In the genomic region with DNA sequence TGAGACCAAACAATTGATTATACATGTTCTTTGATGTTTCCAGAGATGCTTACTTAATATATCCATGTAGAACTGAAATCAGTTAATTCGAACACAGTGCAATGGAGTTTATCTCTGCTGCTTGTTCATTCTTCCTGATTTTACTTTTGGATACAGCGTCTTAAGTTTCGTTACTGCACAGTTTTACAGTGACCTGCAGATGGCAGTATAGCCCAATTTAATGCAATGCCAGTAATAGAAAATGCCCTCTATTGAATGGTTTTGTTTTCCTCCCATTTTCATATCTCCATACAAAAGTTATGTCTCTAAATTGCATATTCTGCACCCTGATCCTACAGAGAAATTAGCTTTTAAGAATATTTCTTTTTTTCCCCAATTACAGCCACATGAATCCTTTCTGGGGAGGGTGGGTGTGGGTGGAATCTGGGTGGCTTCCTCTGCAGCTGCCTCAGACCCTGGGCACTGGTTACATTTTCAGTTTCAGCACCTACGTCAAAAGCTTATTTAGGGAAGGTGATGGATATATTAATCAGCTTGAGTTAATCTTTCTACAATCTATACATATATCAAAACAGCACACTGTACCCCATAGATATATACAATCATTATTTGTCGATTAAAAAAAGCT, we compare ENCODE assay signal across 8 cellular contexts.
DNase-seq lines count a peak whose midpoint lies in the region; ATAC-seq and TF ChIP-seq lines count a peak whose summit lies in the region.

No MANE protein-coding gene starts in this region.

- TF ChIP-seq CTCF in cardiac muscle cell (IDR thresholded peaks at IDR 0.05; ENCODE audit: low read depth, low read length) (peak; percentile 75), WTC11 (IDR thresholded peaks at IDR 0.05) (peak; percentile 56), neural crest cell (conservative IDR thresholded peaks at IDR 0.05) (peak; percentile 91)

- H3K27me3 Mint-ChIP-seq in WTC11 (ENCODE audit: low read depth), result no peaks in the 10 kb centered on the region
- H3K27me3 Mint-ChIP-seq in neural crest cell (ENCODE audit: low read depth), result peaks cover 33% of the 10 kb centered on the region

- H3K4me3 Mint-ChIP-seq in WTC11 (no peak overlapping the region), neural crest cell (no peak overlapping the region)

- no peak for TF ChIP-seq POLR2A in erythroblast (IDR thresholded peaks at IDR 0.05; ENCODE audit: low read length)

- H3K27ac Mint-ChIP-seq in WTC11, result no peak overlapping the region
- H3K27ac Mint-ChIP-seq in neural crest cell (ENCODE audit: unreplicated experiment), result no peak overlapping the region

- H3K9me3 Mint-ChIP-seq in WTC11, result peaks cover 16% of the 10 kb centered on the region
- H3K9me3 Mint-ChIP-seq in neural crest cell, result peaks cover 5% of the 10 kb centered on the region

- no peaks in the 10 kb centered on the region for H3K36me3 ChIP-seq in cardiac muscle cell
- H3K36me3 ChIP-seq in H7 (replicated peaks; ENCODE audit: control insufficient read depth, insufficient read depth, low read length), result no peaks in the 10 kb centered on the region

- H3K27me3 ChIP-seq in cardiac muscle cell (no peaks in the 10 kb centered on the region), H7 (ENCODE audit: control insufficient read depth, insufficient read depth, low read length) (no peaks in the 10 kb centered on the region)

- H3K4me1 Mint-ChIP-seq in WTC11 (no peaks in the 10 kb centered on the region), neural crest cell (no peaks in the 10 kb centered on the region)

- H3K36me3 Mint-ChIP-seq in WTC11 (peaks cover 11% of the 10 kb centered on the region), neural crest cell (ENCODE audit: low read depth) (no peaks in the 10 kb centered on the region)

- DNase-seq in cardiac muscle cell (ENCODE audit: low read depth in 1 of 2, low spot score in 1 of 2) (peak; percentile 64 to 66), Right ventricle myocardium superior (no peak), H7 (peak; percentile 31), NCI-H1694 (lab: John Stamatoyannopoulos, UW) (peak; percentile 22), WTC11 (ENCODE audit: low spot score) (no peak), erythroblast (lab: John Stamatoyannopoulos, UW) (peak; percentile 56 to 78), neural crest cell (ENCODE audit: low read depth, low spot score) (peak; percentile 21), cortex of kidney (lab: John Stamatoyannopoulos, UW) (no peak)

- intact Hi-C loops in Right ventricle myocardium superior (cut with DNase I), result no loop called here

- CTCF ChIA-PET in WTC11 (lab: Charles Lee), result interaction anchor here (0.9 to 3.1 kb wide), 18 partner anchors 10 to 323 kb away, joined by 3 to 19 read pairs (median 6); no protein-coding TSS in a partner anchor

- no peak overlapping the region for H3K27ac ChIP-seq in cardiac muscle cell

- POLR2A ChIA-PET in WTC11 (lab: Charles Lee), result no interaction called here

- no peaks in the 10 kb centered on the region for H3K9me3 ChIP-seq in cardiac muscle cell (ENCODE audit: low read depth)

- H3K4me3 ChIP-seq in cardiac muscle cell (no peak overlapping the region), H7 (ENCODE audit: insufficient read depth, low read depth, low read length) (no peak overlapping the region)

- no peaks in the 10 kb centered on the region for H3K4me1 ChIP-seq in cardiac muscle cell (ENCODE audit: low read depth)

- ATAC-seq in Right ventricle myocardium superior (ENCODE audit: poor library complexity) (no peak), WTC11 (peak; percentile 53; the same call in 1 of the 2 replicates)

TF ChIP-seq in WTC11, 78 proteins besides CTCF, POLR2A, EP300 and RAD21:
- TF ChIP-seq E2F5 (CRISPR knock-in tag; IDR thresholded peaks at IDR 0.05) (no peak), SMAD3 (CRISPR knock-in tag; IDR thresholded peaks at IDR 0.05; ENCODE audit: borderline replicate concordance) (no peak), ESRRA (CRISPR knock-in tag; IDR thresholded peaks at IDR 0.05; ENCODE audit: borderline replicate concordance) (no peak), RELA (CRISPR knock-in tag; IDR thresholded peaks at IDR 0.05; ENCODE audit: borderline replicate concordance) (no peak), ATF2 (CRISPR knock-in tag; IDR thresholded peaks at IDR 0.05; ENCODE audit: borderline replicate concordance, low read depth) (no peak)
- TF ChIP-seq, protein P1, sequence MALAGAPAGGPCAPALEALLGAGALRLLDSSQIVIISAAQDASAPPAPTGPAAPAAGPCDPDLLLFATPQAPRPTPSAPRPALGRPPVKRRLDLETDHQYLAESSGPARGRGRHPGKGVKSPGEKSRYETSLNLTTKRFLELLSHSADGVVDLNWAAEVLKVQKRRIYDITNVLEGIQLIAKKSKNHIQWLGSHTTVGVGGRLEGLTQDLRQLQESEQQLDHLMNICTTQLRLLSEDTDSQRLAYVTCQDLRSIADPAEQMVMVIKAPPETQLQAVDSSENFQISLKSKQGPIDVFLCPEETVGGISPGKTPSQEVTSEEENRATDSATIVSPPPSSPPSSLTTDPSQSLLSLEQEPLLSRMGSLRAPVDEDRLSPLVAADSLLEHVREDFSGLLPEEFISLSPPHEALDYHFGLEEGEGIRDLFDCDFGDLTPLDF (CRISPR knock-in tag; IDR thresholded peaks at IDR 0.05), result no peak

Comparison
In these comparisons a context has a peak if more than half of its experiments do, and no peak if none do; other contexts are left out.
1. DNase-seq: peak in cardiac muscle cell (2 of 2), H7 (single experiment), NCI-H1694 (single experiment), erythroblast (2 of 2) and neural crest cell (single experiment); none in Right ventricle myocardium superior (single experiment), WTC11 (single experiment) and cortex of kidney (single experiment).
2. Peak in every context shown above with its lines, with median percentiles within 50 percentile points of each other: CTCF ChIP-seq.